In genomic region chrX:50768801-50769200, GRCh38 we compare ENCODE assay signal across 21 cellular contexts. TPM values are rescaled to one million over a fixed set of nuclear protein-coding genes. Genes with fewer than 3 reads are reported as not detected.
DNase-seq lines count a peak whose midpoint lies in the region; ATAC-seq and TF ChIP-seq lines count a peak whose summit lies in the region.
"Had no signal": no experiment of that assay in that cellular context is flagged by ENCODE, and none has a peak within 500 bp of the region (broad histone marks: within the 10 kb centered on the region; RNA-seq: fewer than 3 reads in every experiment).

No MANE protein-coding gene starts in this region.

- ATAC-seq in WTC11 (no peak), upper lobe of right lung (no peak), GM23338 (no peak)
- ATAC-seq: A549 had no signal

- TF ChIP-seq CTCF in WTC11 (IDR thresholded peaks at IDR 0.05) (no peak), dorsolateral prefrontal cortex (IDR thresholded peaks at IDR 0.05 in 54 of 56, conservative IDR thresholded peaks at IDR 0.05 in 2 of 56; ENCODE audit: low read depth in 1 of 56, partially characterized antibody in 56 of 56) (no peak), mesothelial cell of epicardium (IDR thresholded peaks at IDR 0.05; ENCODE audit: unreplicated experiment) (no peak), upper lobe of right lung (IDR thresholded peaks at IDR 0.05) (no peak), GM23338 (conservative IDR thresholded peaks at IDR 0.05; ENCODE audit: low read depth in 2 of 2) (no peak), mammary epithelial cell (conservative IDR thresholded peaks at IDR 0.05 in 1 of 2, IDR thresholded peaks at IDR 0.05 in 1 of 2; ENCODE audit: extremely low read depth in 1 of 2, insufficient read depth in 1 of 2, low read depth in 1 of 2, low read length in 2 of 2) (no peak)

- DNase-seq in WTC11 (ENCODE audit: low spot score), result no peak
- DNase-seq in dorsolateral prefrontal cortex, result no peak
- DNase-seq in mesothelial cell of epicardium (ENCODE audit: low spot score in 2 of 2, unreplicated experiment in 2 of 2), result no peak
- DNase-seq in upper lobe of right lung, result no peak
- DNase-seq in GM23338 (ENCODE audit: low spot score), result no peak
- no peak for DNase-seq in MV-4-11 (lab: John Stamatoyannopoulos, UW)
- no peak for DNase-seq in mammary epithelial cell
- DNase-seq: BE2C; EL; GF-D8; KBM-7; NCI-H1092 treated with DMSO at 0.1 percent for 48 hours; NCI-H1436 treated with DMSO at 0.1 percent for 48 hours; NCI-H2029; NCI-H226; NCI-H524; NCI-H774; NK-92 treated with Interleukin-12 subunit alpha and Interleukin-12 subunit beta, amount 100 ng/mL, for 24 hours; SIG-M5 had no signal

- dilution Hi-C loops in mammary epithelial cell (cut with HindIII; ENCODE audit: low sequenced_read_pairs), result no loop called here

- no peaks in the 10 kb centered on the region for H3K27me3 Mint-ChIP-seq in WTC11 (ENCODE audit: low read depth)
- H3K27me3 Mint-ChIP-seq in mesothelial cell of epicardium (ENCODE audit: low read depth), result no peaks in the 10 kb centered on the region
- H3K27me3 Mint-ChIP-seq in GM23338 (ENCODE audit: insufficient read depth, low read depth, poor library complexity), result peaks cover 3% of the 10 kb centered on the region

- H3K79me2 ChIP-seq in GM23338 (replicated peaks; ENCODE audit: insufficient read depth) (no peaks in the 10 kb centered on the region), mammary epithelial cell (ENCODE audit: insufficient read depth, low read length) (no peaks in the 10 kb centered on the region)

- H3K27ac Mint-ChIP-seq in WTC11 (peak overlapping the region; percentile 45; the same call in 1 of the 2 replicates), mesothelial cell of epicardium (peak overlapping the region; percentile 60), GM23338 (no peak overlapping the region)

- H3K9ac ChIP-seq in mammary epithelial cell (ENCODE audit: insufficient read depth, low read length), result no peak overlapping the region

- H4K20me1 ChIP-seq in GM23338 (replicated peaks; ENCODE audit: insufficient read depth), result no peaks in the 10 kb centered on the region
- no peaks in the 10 kb centered on the region for H4K20me1 ChIP-seq in mammary epithelial cell (ENCODE audit: insufficient read depth, low read length)

- no peaks in the 10 kb centered on the region for H3K9me3 Mint-ChIP-seq in WTC11
- peaks cover 7% of the 10 kb centered on the region for H3K9me3 Mint-ChIP-seq in mesothelial cell of epicardium
- H3K9me3 Mint-ChIP-seq in GM23338, result no peaks in the 10 kb centered on the region

- intact Hi-C loops in dorsolateral prefrontal cortex (cut with DNase I) (loop anchor here in 1 of 2 donors (2.0 to 5.0 kb wide), 2 partner anchors 28 to 44 kb away; partner anchors contain the start of gene SHROOM4), upper lobe of right lung (cut with DNase I) (no loop called here), mammary epithelial cell (cut with micrococcal nuclease) (no loop called here)

- H3K9me3 ChIP-seq in upper lobe of right lung, result no peaks in the 10 kb centered on the region
- no peaks in the 10 kb centered on the region for H3K9me3 ChIP-seq in mammary epithelial cell (replicated peaks; ENCODE audit: insufficient read depth, low read length)
- H3K9me3 ChIP-seq: A549, BE2C, HAP-1 had no signal

- H3K4me2 ChIP-seq in GM23338 (no peak overlapping the region), mammary epithelial cell (ENCODE audit: insufficient read depth, low read depth, low read length) (no peak overlapping the region)
- H3K4me2 ChIP-seq: A549 had no signal

- H3K4me1 Mint-ChIP-seq in WTC11 (peaks cover 28% of the 10 kb centered on the region), mesothelial cell of epicardium (peaks cover 35% of the 10 kb centered on the region), GM23338 (peaks cover 20% of the 10 kb centered on the region)

- BruUV-seq in mammary epithelial cell (replicated peaks; lab: Mats Ljungman, UMichigan), result no TSS peak

- H3K4me1 ChIP-seq in upper lobe of right lung (no peaks in the 10 kb centered on the region), GM23338 (ENCODE audit: insufficient read depth) (no peaks in the 10 kb centered on the region), mammary epithelial cell (ENCODE audit: insufficient read depth, low read length) (peaks cover 17% of the 10 kb centered on the region)
- H3K4me1 ChIP-seq: A549, BE2C, HAP-1 had no signal

- POLR2A ChIA-PET in WTC11 (lab: Charles Lee), result no interaction called here

- no peaks in the 10 kb centered on the region for H3F3A ChIP-seq in GM23338 (replicated peaks; ENCODE audit: low read depth)

- CTCF ChIA-PET in WTC11 (lab: Charles Lee) (no interaction called here), mammary epithelial cell (lab: Charles Lee; ENCODE audit: low non-redundant PET) (no interaction called here)

- 54% methylated on average over 1 of the region's 1 CpG for WGBS in mammary epithelial cell (ENCODE audit: low coverage, missing lambda C conversion rate)

- H3K4me3 Mint-ChIP-seq in WTC11 (no peak overlapping the region), mesothelial cell of epicardium (no peak overlapping the region), GM23338 (no peak overlapping the region)

- H3K27me3 ChIP-seq in dorsolateral prefrontal cortex (peaks cover 0 to 83% (median 35%) of the 10 kb centered on the region in 45 donors), upper lobe of right lung (no peaks in the 10 kb centered on the region), GM23338 (ENCODE audit: insufficient read depth) (no peaks in the 10 kb centered on the region), mammary epithelial cell (ENCODE audit: insufficient read depth, low read length) (no peaks in the 10 kb centered on the region)
- H3K27me3 ChIP-seq: BE2C had no signal

- H3K4me3 ChIP-seq in dorsolateral prefrontal cortex, result no peak overlapping the region
- no peak overlapping the region for H3K4me3 ChIP-seq in upper lobe of right lung
- no peak overlapping the region for H3K4me3 ChIP-seq in GM23338
- H3K4me3 ChIP-seq in mammary epithelial cell (replicated peaks in 1 of 3; ENCODE audit: insufficient read depth in 1 of 3, low read depth in 2 of 3, low read length in 3 of 3), result no peak overlapping the region
- H3K4me3 ChIP-seq: A549, HAP-1 had no signal

- H3K9me2 ChIP-seq in GM23338 (ENCODE audit: insufficient read depth), result no peaks in the 10 kb centered on the region

- no peaks in the 10 kb centered on the region for H3K36me3 ChIP-seq in upper lobe of right lung
- H3K36me3 ChIP-seq in GM23338 (ENCODE audit: insufficient read depth), result no peaks in the 10 kb centered on the region
- no peaks in the 10 kb centered on the region for H3K36me3 ChIP-seq in mammary epithelial cell (ENCODE audit: insufficient read depth, low read length)
- H3K36me3 ChIP-seq: BE2C, HAP-1 had no signal

- in situ Hi-C loops in mammary epithelial cell (cut with MboI; ENCODE audit: low sequenced_read_pairs in 2 of 2), result no loop called here

- H3K36me3 Mint-ChIP-seq in WTC11, result no peaks in the 10 kb centered on the region
- H3K36me3 Mint-ChIP-seq in mesothelial cell of epicardium, result no peaks in the 10 kb centered on the region
- H3K36me3 Mint-ChIP-seq in GM23338 (ENCODE audit: low read depth), result no peaks in the 10 kb centered on the region

- H2AFZ ChIP-seq in GM23338 (no peak overlapping the region), mammary epithelial cell (ENCODE audit: low read depth, low read length) (no peak overlapping the region)

- peak overlapping the region in 34 of 59 donors; percentile 1 to 80 (median 58) for H3K27ac ChIP-seq in dorsolateral prefrontal cortex
- peak overlapping the region; percentile 42 for H3K27ac ChIP-seq in upper lobe of right lung
- no peak overlapping the region for H3K27ac ChIP-seq in GM23338 (ENCODE audit: low read depth)
- H3K27ac ChIP-seq in mammary epithelial cell (ENCODE audit: insufficient read depth, low read depth, low read length), result no peak overlapping the region
- H3K27ac ChIP-seq: A549 had no signal

TF ChIP-seq in WTC11, 78 proteins besides CTCF, POLR2A, EP300 and RAD21 (continues in another document):
- TF ChIP-seq PREB (CRISPR knock-in tag; IDR thresholded peaks at IDR 0.05; ENCODE audit: borderline replicate concordance) (no peak), ZNF219 (CRISPR knock-in tag; IDR thresholded peaks at IDR 0.05; ENCODE audit: borderline replicate concordance) (no peak)

TF ChIP-seq in GM23338, 12 proteins besides CTCF, POLR2A, EP300 and RAD21 (continues in another document):
- TF ChIP-seq ZNF331 (CRISPR knock-in tag; IDR thresholded peaks at IDR 0.05; ENCODE audit: low read depth), result no peak
- no peak for TF ChIP-seq REST (IDR thresholded peaks at IDR 0.05; ENCODE audit: unreplicated experiment)
- no peak for TF ChIP-seq EZH2phosphoT487 (IDR thresholded peaks at IDR 0.05; ENCODE audit: unreplicated experiment)
- TF ChIP-seq ZNF114 (CRISPR knock-in tag; IDR thresholded peaks at IDR 0.05), result no peak

RNA-seq across cellular contexts. Expression of gene SHROOM4, which starts 45.2 kb away (rescaled TPM):
- total RNA-seq in WTC11 (2021) (3.4 to 7.1 TPM (median 3.5 TPM) in 3 replicates), dorsolateral prefrontal cortex (10 to 100 TPM in 99 of 120 experiments, 1 to 10 TPM in 21; 5.9 to 70.2 (median 17.2) TPM), mesothelial cell of epicardium (15.1 to 15.4 TPM (median 15.4 TPM) in 3 replicates), upper lobe of right lung (43.5 TPM), mammary epithelial cell (1 to 10 TPM; 2.8 to 7.0 TPM)
- 7.9 and 8.5 TPM in 2 replicates for total RNA-seq in GM23338 (2014; rRNA removed; shearing (Covaris generic))
- polyA plus RNA-seq in GM23338 (2016; fragmentation: Nextera tagmentation; extraction: Ambion mirVana) (1.4 and 1.9 TPM in 2 replicates), mammary epithelial cell (1.7 TPM)
- 3.2 TPM for polyA minus RNA-seq in mammary epithelial cell
- polyA plus RNA-seq: A549 had no signal

Comparison
In these comparisons a context has a peak if more than half of its experiments do, and no peak if none do; other contexts are left out.
1. H3K27ac ChIP-seq: peak in dorsolateral prefrontal cortex (34 of 59) and upper lobe of right lung (single experiment); none in GM23338 (single experiment) and mammary epithelial cell (single experiment).